ENCODE assay signal across 2 cellular contexts in genomic region chr19:15225797-15226196, GRCh38.
A peak's percentile ranks its signal among the peaks of the same experiment; 100 is the strongest.
TF ChIP-seq lines count a peak whose summit lies in the region.

No MANE protein-coding gene starts in this region.

TF ChIP-seq in liver, 16 proteins besides CTCF, POLR2A, EP300 and RAD21:
- TF ChIP-seq FOXA1 (IDR thresholded peaks at IDR 0.05) = no peak
- TF ChIP-seq NR2F2 (IDR thresholded peaks at IDR 0.05) = peak; percentile 58

TF ChIP-seq in HepG2, 621 proteins besides CTCF, POLR2A, EP300 and RAD21:
- TF ChIP-seq ZNF143 (CRISPR knock-in tag; IDR thresholded peaks at IDR 0.05) (no peak), CBX5 (CRISPR knock-in tag; IDR thresholded peaks at IDR 0.05; ENCODE audit: borderline replicate concordance) (no peak), ZNF792 (CRISPR knock-in tag; IDR thresholded peaks at IDR 0.05) (no peak), BHLHE40 (IDR thresholded peaks at IDR 0.05; ENCODE audit: low read length) (no peak), ZNF709 (CRISPR knock-in tag; IDR thresholded peaks at IDR 0.05) (no peak), ZNF24 (IDR thresholded peaks at IDR 0.05) (no peak), FOXC1 (CRISPR knock-in tag; IDR thresholded peaks at IDR 0.05; ENCODE audit: borderline replicate concordance) (no peak)
